Comparison of ENCODE assay signal across 8 cellular contexts in genomic region chr9:133133680-133134418, GRCh38. TPM values are rescaled to one million over a fixed set of nuclear protein-coding genes. Genes with fewer than 3 reads are reported as not detected.
DNase-seq lines count a peak whose midpoint lies in the region; ATAC-seq and TF ChIP-seq lines count a peak whose summit lies in the region.

No MANE protein-coding gene starts in this region.

- peak overlapping the region; percentile 70 to 97 for H3K9ac ChIP-seq in mucosa of rectum (ENCODE audit: low read depth in 1 of 2, low read length in 2 of 2)

- H3K9me3 ChIP-seq in mucosa of rectum (ENCODE audit: control insufficient read depth in 2 of 2, low read length in 2 of 2), result no peaks in the 10 kb centered on the region

- H3K9me3 Mint-ChIP-seq in endothelial cell (ENCODE audit: unreplicated experiment), result no peaks in the 10 kb centered on the region

- peaks cover 10% of the 10 kb centered on the region for H3K36me3 Mint-ChIP-seq in endothelial cell (ENCODE audit: low read depth, unreplicated experiment)

- H3K4me3 ChIP-seq in AG09309 (ENCODE audit: control insufficient read depth, low read depth, low read length) (no peak overlapping the region), mucosa of rectum (ENCODE audit: low read length in 2 of 2) (peak overlapping the region; percentile 41 to 50)

- no peak for TF ChIP-seq CTCF in AG09309 (IDR thresholded peaks at IDR 0.05; ENCODE audit: control insufficient read depth, insufficient read depth, low read depth, low read length, missing control alignments)
- TF ChIP-seq CTCF in endothelial cell (IDR thresholded peaks at IDR 0.05; ENCODE audit: unreplicated experiment), result no peak

- DNase-seq in AG09309 (ENCODE audit: low read depth), result peak; percentile 80
- peak; percentile 95 for DNase-seq in NCI-H748 (lab: John Stamatoyannopoulos, UW; ENCODE audit: unreplicated experiment)
- peak; percentile 77 for DNase-seq in activated CD8-positive, alpha-beta memory T cell treated with anti-CD3 and anti-CD28 coated beads, Interleukin-2, amount 50 U/mL, for 24 hours (ENCODE audit: extremely low read depth)
- DNase-seq in endothelial cell (ENCODE audit: low spot score), result peak; percentile 78
- DNase-seq in stimulated activated CD8-positive, alpha-beta memory T cell treated with anti-CD3 and anti-CD28 coated beads, Interleukin-4, amount 100 ng/mL, for 48 hours, result peak; percentile 88

- peak; percentile 88 for ATAC-seq in GM19025 (IDR thresholded peaks at IDR 0.05; ENCODE audit: low read depth, unreplicated experiment)
- ATAC-seq in HG03280 (IDR thresholded peaks at IDR 0.05; ENCODE audit: unreplicated experiment), result peak; percentile 80

- H3K4me1 ChIP-seq in mucosa of rectum (ENCODE audit: control insufficient read depth in 2 of 2, insufficient read depth in 2 of 2, low read length in 2 of 2), result peaks cover 64 to 65% of the 10 kb centered on the region in 2 donors

- H3K4me1 Mint-ChIP-seq in endothelial cell (ENCODE audit: unreplicated experiment), result peaks cover 27% of the 10 kb centered on the region

- no peaks in the 10 kb centered on the region for H3K36me3 ChIP-seq in mucosa of rectum (ENCODE audit: control insufficient read depth in 2 of 2, insufficient read depth in 2 of 2, low read length in 2 of 2)

- H3K27ac Mint-ChIP-seq in endothelial cell (ENCODE audit: unreplicated experiment), result peak overlapping the region; percentile 100

- H3K27me3 Mint-ChIP-seq in endothelial cell (ENCODE audit: unreplicated experiment), result peaks cover 14% of the 10 kb centered on the region

- H3K27ac ChIP-seq in mucosa of rectum (ENCODE audit: low read depth in 2 of 2, low read length in 2 of 2), result peak overlapping the region; percentile 96 to 100

- H3K27me3 ChIP-seq in mucosa of rectum (ENCODE audit: control insufficient read depth in 2 of 2, insufficient read depth in 2 of 2, low read length in 2 of 2), result no peaks in the 10 kb centered on the region

- H3K4me3 Mint-ChIP-seq in endothelial cell (ENCODE audit: unreplicated experiment), result no peak overlapping the region

RNA-seq across cellular contexts. Expression of gene RALGDS, which starts 12.8 kb away (rescaled TPM):
- 80.6 TPM for total RNA-seq in endothelial cell (ENCODE audit: unreplicated experiment)

RNA-seq across cellular contexts. Expression of gene GBGT1, which starts 29.9 kb away (rescaled TPM):
- 98.4 TPM for total RNA-seq in endothelial cell (ENCODE audit: unreplicated experiment)
